In genomic region chr2:222424281-222424728, GRCh38 we compare ENCODE assay signal across 8 cellular contexts. TPM values are rescaled to one million over a fixed set of nuclear protein-coding genes. Genes with fewer than 3 reads are reported as not detected.
DNase-seq lines count a peak whose midpoint lies in the region; ATAC-seq and TF ChIP-seq lines count a peak whose summit lies in the region.

SGPP2 (plus strand) TSS chr2:222424543; CDS start chr2:222424603, 60 bp downstream.

- TF ChIP-seq CTCF in activated B cell treated with CpG ODN at 0.5 μM for 24 hours (IDR thresholded peaks at IDR 0.05): no peak
- no peak for TF ChIP-seq CTCF in neural progenitor cell (IDR thresholded peaks at IDR 0.05)

- no peak within 1 kb of the TSS for H2AFZ ChIP-seq in neural progenitor cell (replicated peaks)

- DNase-seq in NCI-H2196 (lab: John Stamatoyannopoulos, UW; ENCODE audit: unreplicated experiment): peak; percentile 42
- no peak for DNase-seq in NCI-H2196 treated with DMSO at 0.1 percent for 48 hours (lab: John Stamatoyannopoulos, UW; ENCODE audit: unreplicated experiment)
- DNase-seq in activated B cell treated with CpG ODN at 0.5 μM for 24 hours: no peak
- DNase-seq in epithelial cell of prostate (ENCODE audit: low read depth, low spot score): no peak
- DNase-seq in neural progenitor cell (ENCODE audit: low spot score): peak; percentile 45
- DNase-seq in globus pallidus (ENCODE audit: low spot score): no peak
- no peak for DNase-seq in cortex of kidney (lab: John Stamatoyannopoulos, UW)

- ATAC-seq in HG03045 (IDR thresholded peaks at IDR 0.05; ENCODE audit: unreplicated experiment): peak; percentile 34
- peak; percentile 19 for ATAC-seq in activated B cell treated with CpG ODN at 0.5 μM for 24 hours (ENCODE audit: low read depth)

- H3K36me3 ChIP-seq in neural progenitor cell: no peaks in the 10 kb centered on the region

- H3F3A ChIP-seq in neural progenitor cell (ENCODE audit: low read depth): peaks cover 15% of the 10 kb centered on the region

- intact Hi-C loops in activated B cell treated with CpG ODN at 0.5 μM for 24 hours (cut with micrococcal nuclease): loop anchor here (5.0 to 10.0 kb wide), 4 partner anchors 138 to 1530 kb away; partner anchors contain the start of genes ACSL3, FARSB and MRPL44

- peaks cover 10% of the 10 kb centered on the region for H3K36me3 Mint-ChIP-seq in activated B cell treated with CpG ODN at 0.5 μM for 24 hours (ENCODE audit: low read depth)
- H3K36me3 Mint-ChIP-seq in neural progenitor cell: peaks cover 3% of the 10 kb centered on the region

- CTCF ChIA-PET in activated B cell treated with CpG ODN at 0.5 μM for 24 hours (lab: Charles Lee): no interaction called here

- H3K79me2 ChIP-seq in neural progenitor cell (ENCODE audit: low read depth): no peaks in the 10 kb centered on the region

- H3K4me2 ChIP-seq in neural progenitor cell: peak within 1 kb of the TSS; percentile 97

- H3K9me3 ChIP-seq in neural progenitor cell (ENCODE audit: low read depth): no peaks in the 10 kb centered on the region

- POLR2A ChIA-PET in activated B cell treated with CpG ODN at 0.5 μM for 24 hours (lab: Charles Lee): interaction anchor here (0.6 to 1.2 kb wide), 2 partner anchors 9 to 30 kb away, joined by 4 read pairs; no protein-coding TSS in a partner anchor

- H3K27me3 ChIP-seq in neural progenitor cell: peaks cover 100% of the 10 kb centered on the region

- H3K27ac ChIP-seq in epithelial cell of prostate: peak within 1 kb of the TSS; percentile 19
- H3K27ac ChIP-seq in neural progenitor cell: no peak within 1 kb of the TSS

- H3K4me3 ChIP-seq in neural progenitor cell: peak within 1 kb of the TSS; percentile 71

- H3K4me1 ChIP-seq in neural progenitor cell: peaks cover 9% of the 10 kb centered on the region

- H3K27me3 Mint-ChIP-seq in activated B cell treated with CpG ODN at 0.5 μM for 24 hours (peaks cover 23% of the 10 kb centered on the region), neural progenitor cell (ENCODE audit: insufficient read depth, low read depth) (peaks cover 37% of the 10 kb centered on the region)

- H3K4me1 Mint-ChIP-seq in activated B cell treated with CpG ODN at 0.5 μM for 24 hours (peaks cover 47% of the 10 kb centered on the region), neural progenitor cell (peaks cover 32% of the 10 kb centered on the region)

- peak within 1 kb of the TSS; percentile 96 for H3K4me3 Mint-ChIP-seq in activated B cell treated with CpG ODN at 0.5 μM for 24 hours
- peak within 1 kb of the TSS; percentile 91 for H3K4me3 Mint-ChIP-seq in neural progenitor cell

- no peaks in the 10 kb centered on the region for H4K20me1 ChIP-seq in neural progenitor cell (ENCODE audit: low read depth)

- H3K27ac Mint-ChIP-seq in activated B cell treated with CpG ODN at 0.5 μM for 24 hours: peak within 1 kb of the TSS; percentile 93
- H3K27ac Mint-ChIP-seq in neural progenitor cell: peak within 1 kb of the TSS; percentile 37

- no peak within 1 kb of the TSS for H3K9ac ChIP-seq in neural progenitor cell

- H3K9me3 Mint-ChIP-seq in activated B cell treated with CpG ODN at 0.5 μM for 24 hours: no peaks in the 10 kb centered on the region
- peaks cover 2% of the 10 kb centered on the region for H3K9me3 Mint-ChIP-seq in neural progenitor cell

RNA-seq across cellular contexts. Expression of gene SGPP2, which starts in this region (rescaled TPM):
- 12.4 and 12.7 TPM in 2 replicates for total RNA-seq in activated B cell treated with CpG ODN at 0.5 μM for 24 hours
- 0.11 and 0.34 TPM in 2 replicates for total RNA-seq in neural progenitor cell (ENCODE audit: low replicate concordance)

Comparison
In these comparisons a context has a peak if more than half of its experiments do, and no peak if none do; other contexts are left out.
1. Peak in DNase-seq, H3K4me3 ChIP-seq and H3K4me2 ChIP-seq in neural progenitor cell; RNA of the gene not detected or under 1 TPM.